1 cellular context compared by ENCODE assay signal in genomic region chr2:165427686-165428085, GRCh38.
TF ChIP-seq lines count a peak whose summit lies in the region.

No MANE protein-coding gene starts in this region.

TF ChIP-seq in H1, 55 proteins besides CTCF, POLR2A, EP300 and RAD21:
- TF ChIP-seq EGR1 (IDR thresholded peaks at IDR 0.05; ENCODE audit: borderline replicate concordance, low read depth, low read length) (no peak), JUND (IDR thresholded peaks at IDR 0.05; ENCODE audit: low read length) (no peak), MAX (IDR thresholded peaks at IDR 0.05) (no peak), RXRA (IDR thresholded peaks at IDR 0.05; ENCODE audit: insufficient read depth, low read depth, low read length) (no peak), MAFK (IDR thresholded peaks at IDR 0.05; ENCODE audit: low read depth, low read length) (no peak), CREB1 (IDR thresholded peaks at IDR 0.05) (no peak), CHD7 (IDR thresholded peaks at IDR 0.05; ENCODE audit: insufficient replicate concordance, low read length) (no peak), YY1 (IDR thresholded peaks at IDR 0.05; ENCODE audit: low read depth, low read length) (no peak)
